15 cellular contexts compared by ENCODE assay signal in the genomic region with DNA sequence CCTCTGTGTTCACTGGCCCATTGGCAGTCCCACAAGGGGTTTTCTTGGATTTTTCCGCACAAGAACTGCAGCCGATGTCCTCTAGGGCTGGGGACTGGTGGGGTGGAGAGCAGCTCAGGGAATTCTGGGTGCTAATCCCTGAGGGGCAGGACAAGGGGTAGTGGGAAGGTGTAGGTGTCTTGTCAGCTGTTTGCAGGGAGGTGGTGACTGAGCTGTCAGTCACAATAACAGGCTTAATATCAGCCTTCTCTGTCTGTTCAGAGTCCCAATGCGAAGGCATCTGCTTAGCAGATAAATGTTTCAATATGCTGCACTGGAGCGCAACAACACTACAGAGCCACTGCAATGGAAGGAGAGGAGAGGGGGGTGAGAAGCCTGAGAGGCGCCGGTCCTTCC. TPM values are rescaled to one million over a fixed set of nuclear protein-coding genes. Genes with fewer than 3 reads are reported as not detected.
A peak's percentile ranks its signal among the peaks of the same experiment; 100 is the strongest.
DNase-seq lines count a peak whose midpoint lies in the region; ATAC-seq and TF ChIP-seq lines count a peak whose summit lies in the region.
"Had no signal": no experiment of that assay in that cellular context is flagged by ENCODE, and none has a peak within 500 bp of the region (broad histone marks: within the 10 kb centered on the region; RNA-seq: fewer than 3 reads in every experiment).

No MANE protein-coding gene starts in this region.

- no peaks in the 10 kb centered on the region for H3K27me3 Mint-ChIP-seq in Calu3 (ENCODE audit: unreplicated experiment)
- H3K27me3 Mint-ChIP-seq in stimulated activated memory B cell treated with anti-CD40 and anti-IgM and Interleukin-4, amounts not matched to agents 10 μg/mL and 1 μg/mL and 100 μg/mL, for 72 hours, result no peaks in the 10 kb centered on the region

- ATAC-seq in stimulated activated memory B cell treated with anti-CD40 and anti-IgM and Interleukin-4, amounts not matched to agents 10 μg/mL and 1 μg/mL and 100 μg/mL, for 72 hours, result no peak
- ATAC-seq in GM21723 (IDR thresholded peaks at IDR 0.05; ENCODE audit: unreplicated experiment), result no peak
- ATAC-seq: Right ventricle myocardium inferior had no signal

- H3K36me3 Mint-ChIP-seq in Calu3 (ENCODE audit: insufficient read depth, unreplicated experiment), result peaks cover 49% of the 10 kb centered on the region
- peaks cover 74% of the 10 kb centered on the region for H3K36me3 Mint-ChIP-seq in stimulated activated memory B cell treated with anti-CD40 and anti-IgM and Interleukin-4, amounts not matched to agents 10 μg/mL and 1 μg/mL and 100 μg/mL, for 72 hours

- H3K27ac ChIP-seq in VCaP (peak overlapping the region; percentile 2; the same call in 1 of the 2 replicates), hepatocyte (peak overlapping the region; percentile 53)
- H3K27ac ChIP-seq: PC-9 had no signal

- H3K4me2 ChIP-seq in hepatocyte, result no peak overlapping the region
- H3K4me2 ChIP-seq: PC-9 had no signal

- BruUV-seq in Calu3 (replicated peaks; lab: Mats Ljungman, UMichigan), result TSS peak; percentile 23

- 98% methylated on average over 6 of the region's 6 CpGs for WGBS in hepatocyte (ENCODE audit: low lambda C conversion rate, missing lambda C conversion rate)

- H3K27me3 ChIP-seq in hepatocyte, result no peaks in the 10 kb centered on the region

- no peak overlapping the region for H3K4me3 ChIP-seq in hepatocyte
- H3K4me3 ChIP-seq: PC-9 had no signal

- H3K9me3 ChIP-seq in hepatocyte (ENCODE audit: low read depth), result no peaks in the 10 kb centered on the region

- H4K20me1 ChIP-seq in hepatocyte (ENCODE audit: insufficient read depth, poor library complexity, severe bottlenecking), result peaks cover 6% of the 10 kb centered on the region

- H3K79me2 ChIP-seq in hepatocyte, result peaks cover 14% of the 10 kb centered on the region

- peak overlapping the region; percentile 16 for H3K27ac Mint-ChIP-seq in Calu3 (ENCODE audit: unreplicated experiment)
- H3K27ac Mint-ChIP-seq in stimulated activated memory B cell treated with anti-CD40 and anti-IgM and Interleukin-4, amounts not matched to agents 10 μg/mL and 1 μg/mL and 100 μg/mL, for 72 hours, result peak overlapping the region; percentile 6

- DNase-seq in Calu3 (no peak), hepatocyte (ENCODE audit: low spot score) (no peak), hippocampal formation (lab: John Stamatoyannopoulos, UW) (no peak)
- no peak for DNase-seq in stimulated activated CD4-positive, alpha-beta T cell treated with anti-CD3 and anti-CD28 coated beads, Interleukin-2, amount 100 ng/mL, for 48 hours
- DNase-seq: EL, MM.1S, NCI-H1105 treated with DMSO at 0.1 percent for 48 hours, NCI-H187, NCI-H2171, NCI-H774, PC-9 had no signal

- peaks cover 7% of the 10 kb centered on the region for H3K4me1 Mint-ChIP-seq in Calu3 (ENCODE audit: low read depth, unreplicated experiment)
- H3K4me1 Mint-ChIP-seq in stimulated activated memory B cell treated with anti-CD40 and anti-IgM and Interleukin-4, amounts not matched to agents 10 μg/mL and 1 μg/mL and 100 μg/mL, for 72 hours, result no peaks in the 10 kb centered on the region

- peaks cover 4% of the 10 kb centered on the region for H3K36me3 ChIP-seq in hepatocyte (replicated peaks; ENCODE audit: insufficient read depth, low read depth)

- TF ChIP-seq CTCF in Calu3 (IDR thresholded peaks at IDR 0.05; ENCODE audit: unreplicated experiment) (no peak), VCaP (conservative IDR thresholded peaks at IDR 0.05) (no peak), hepatocyte (IDR thresholded peaks at IDR 0.05; ENCODE audit: poor library complexity) (no peak)

- no peak overlapping the region for H3K4me3 Mint-ChIP-seq in Calu3 (ENCODE audit: low read depth, unreplicated experiment)
- H3K4me3 Mint-ChIP-seq in stimulated activated memory B cell treated with anti-CD40 and anti-IgM and Interleukin-4, amounts not matched to agents 10 μg/mL and 1 μg/mL and 100 μg/mL, for 72 hours, result no peak overlapping the region

- peaks cover 9% of the 10 kb centered on the region for H3K4me1 ChIP-seq in hepatocyte (ENCODE audit: insufficient read depth)

- H2AFZ ChIP-seq in hepatocyte, result no peak overlapping the region
- H2AFZ ChIP-seq: PC-9 had no signal

- peaks cover 6% of the 10 kb centered on the region for H3K9me3 Mint-ChIP-seq in Calu3 (ENCODE audit: low read depth, unreplicated experiment)
- H3K9me3 Mint-ChIP-seq in stimulated activated memory B cell treated with anti-CD40 and anti-IgM and Interleukin-4, amounts not matched to agents 10 μg/mL and 1 μg/mL and 100 μg/mL, for 72 hours, result no peaks in the 10 kb centered on the region

- intact Hi-C loops in Calu3 (cut with micrococcal nuclease; ENCODE audit: unreplicated experiment), result no loop called here

- no peaks in the 10 kb centered on the region for H3K9me2 ChIP-seq in hepatocyte (replicated peaks; ENCODE audit: insufficient read depth)

- CTCF ChIA-PET in Calu3 (lab: Charles Lee), result no interaction called here

RNA-seq across cellular contexts. Expression of gene DHRS13, which starts 10.1 kb away (rescaled TPM):
- total RNA-seq in Calu3 (2022) (19.2 and 23.2 TPM in 2 replicates), hepatocyte (14.9 and 22.4 TPM in 2 replicates)
- polyA plus RNA-seq in hepatocyte, result 10.8 and 15.4 TPM in 2 replicates

RNA-seq across cellular contexts. Expression of gene FLOT2, which starts 15.4 kb away (rescaled TPM):
- total RNA-seq in Calu3 (2022) (152 and 155 TPM in 2 replicates), hepatocyte (31.8 and 42.0 TPM in 2 replicates)
- 56.4 and 64.0 TPM in 2 replicates for polyA plus RNA-seq in hepatocyte

RNA-seq across cellular contexts. Expression of gene PHF12, which starts 38.4 kb away (rescaled TPM):
- total RNA-seq in Calu3 (2022) (54.0 and 57.6 TPM in 2 replicates), hepatocyte (18.2 and 19.0 TPM in 2 replicates)
- polyA plus RNA-seq in hepatocyte, result 10.0 and 12.1 TPM in 2 replicates

RNA-seq across cellular contexts. Expression of gene ERAL1, which starts 58.1 kb away (rescaled TPM):
- total RNA-seq in Calu3 (2022), result 47.2 and 48.4 TPM in 2 replicates
- 30.0 and 42.8 TPM in 2 replicates for total RNA-seq in hepatocyte
- polyA plus RNA-seq in hepatocyte, result 56.2 and 77.1 TPM in 2 replicates
